In genomic region chr11:57815877-57816276, GRCh38 we compare ENCODE assay signal across 1 cellular context.
TF ChIP-seq lines count a peak whose summit lies in the region.

No MANE protein-coding gene starts in this region.

TF ChIP-seq in GM23338, 12 proteins besides CTCF, POLR2A, EP300 and RAD21 (continued from another document):
- TF ChIP-seq ETS1 (IDR thresholded peaks at IDR 0.05) = no peak
- no peak for TF ChIP-seq ZNF331 (CRISPR knock-in tag; IDR thresholded peaks at IDR 0.05; ENCODE audit: low read depth)
